ENCODE assay signal across 2 cellular contexts in the genomic region with DNA sequence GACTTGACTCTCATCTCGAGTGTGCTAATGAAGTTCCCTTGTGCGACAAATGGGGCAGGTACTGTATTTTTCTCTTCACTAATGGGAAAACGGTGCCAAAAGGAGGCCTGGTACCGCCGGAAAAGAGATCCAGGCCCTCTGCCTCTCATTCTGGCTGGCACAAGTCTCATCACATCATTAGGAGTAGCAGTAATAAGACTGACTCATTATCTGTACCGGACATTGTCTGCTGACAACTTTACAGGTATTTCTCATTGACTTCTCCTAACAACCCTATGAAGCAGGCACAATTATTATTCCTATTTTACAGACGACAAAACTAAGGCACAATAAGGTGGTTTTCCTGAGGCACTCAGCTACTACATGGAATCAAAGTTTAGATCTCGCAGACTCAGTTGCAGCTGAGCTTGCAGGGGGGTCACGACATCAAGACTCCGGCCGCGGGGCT.
TF ChIP-seq lines count a peak whose summit lies in the region.

No MANE protein-coding gene starts in this region.

TF ChIP-seq in HCT116, 20 proteins besides CTCF, POLR2A, EP300 and RAD21:
- TF ChIP-seq EZH2phosphoT487 (IDR thresholded peaks at IDR 0.05; ENCODE audit: borderline replicate concordance), result no peak
- TF ChIP-seq ZFX (IDR thresholded peaks at IDR 0.05), result no peak
- no peak for TF ChIP-seq YY1 (IDR thresholded peaks at IDR 0.05; ENCODE audit: extremely low read depth, insufficient replicate concordance, low read depth, low read length)

TF ChIP-seq in SK-N-SH, 30 proteins besides CTCF, POLR2A, EP300 and RAD21:
- TF ChIP-seq MXI1 (IDR thresholded peaks at IDR 0.05; ENCODE audit: low read depth, low read length) (peak; percentile 21; the same call in 1 of the 2 replicates), FOSL2 (IDR thresholded peaks at IDR 0.05; ENCODE audit: borderline replicate concordance, low read depth) (0 out of 2 replicates have a peak, but pooled peaks have one; percentile 8), RCOR1 (IDR thresholded peaks at IDR 0.05; ENCODE audit: low read length) (0 out of 2 replicates have a peak, but pooled peaks have one; percentile 12), POLR2AphosphoS5 (IDR thresholded peaks at IDR 0.05; ENCODE audit: low read depth, low read length) (peak; percentile 9; the same call in 1 of the 2 replicates), TAF1 (IDR thresholded peaks at IDR 0.05; ENCODE audit: borderline replicate concordance, low read depth, low read length) (no peak)
- TF ChIP-seq, protein P1, sequence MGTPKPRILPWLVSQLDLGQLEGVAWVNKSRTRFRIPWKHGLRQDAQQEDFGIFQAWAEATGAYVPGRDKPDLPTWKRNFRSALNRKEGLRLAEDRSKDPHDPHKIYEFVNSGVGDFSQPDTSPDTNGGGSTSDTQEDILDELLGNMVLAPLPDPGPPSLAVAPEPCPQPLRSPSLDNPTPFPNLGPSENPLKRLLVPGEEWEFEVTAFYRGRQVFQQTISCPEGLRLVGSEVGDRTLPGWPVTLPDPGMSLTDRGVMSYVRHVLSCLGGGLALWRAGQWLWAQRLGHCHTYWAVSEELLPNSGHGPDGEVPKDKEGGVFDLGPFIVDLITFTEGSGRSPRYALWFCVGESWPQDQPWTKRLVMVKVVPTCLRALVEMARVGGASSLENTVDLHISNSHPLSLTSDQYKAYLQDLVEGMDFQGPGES (IDR thresholded peaks at IDR 0.05; ENCODE audit: low read depth, low read length), result no peak
